In genomic region chr1:205612104-205612503, GRCh38 we compare ENCODE assay signal across 25 cellular contexts.
"Had no signal": no experiment of that assay in that cellular context is flagged by ENCODE, and none has a peak within 500 bp of the region (broad histone marks: within the 10 kb centered on the region; RNA-seq: fewer than 3 reads in every experiment).

No MANE protein-coding gene starts in this region.

- H3K27me3 ChIP-seq: adrenal gland, body of pancreas, breast epithelium, SJCRH30 had no signal

- H3K36me3 ChIP-seq: breast epithelium had no signal

- H3K27ac Mint-ChIP-seq: activated CD4-positive, alpha-beta T cell treated with anti-CD3 and anti-CD28 coated beads for 36 hours; activated CD4-positive, alpha-beta T cell treated with anti-CD3 and anti-CD28 coated beads, Interleukin-2, amount 10 ng/mL, durations not matched to agents 7 days and 5 days; activated CD8-positive, alpha-beta T cell treated with anti-CD3 and anti-CD28 coated beads, Interleukin-2, amount 10 ng/mL, durations not matched to agents 7 days and 5 days; activated naive CD4-positive, alpha-beta T cell treated with anti-CD3 and anti-CD28 coated beads, Interleukin-2, amount 10 ng/mL, durations not matched to agents 7 days and 5 days; activated T-cell treated with anti-CD3 and anti-CD28 coated beads, Interleukin-2, amount 50 U/mL, for 24 hours; T-helper 2 cell treated with Interferon-gamma antibody and Interleukin-4, amounts not matched to agents 5 μg/mL and 100 μg/mL, for 36 hours; WTC11 had no signal

- H3K4me3 ChIP-seq: adrenal gland, body of pancreas, breast epithelium, SJCRH30, SK-N-MC had no signal

- H3K9me3 ChIP-seq: adrenal gland, body of pancreas, breast epithelium, SJCRH30 had no signal

- H3K4me1 Mint-ChIP-seq: WTC11 had no signal

- H3K27me3 Mint-ChIP-seq: activated CD4-positive, alpha-beta T cell treated with anti-CD3 and anti-CD28 coated beads for 36 hours; activated CD4-positive, alpha-beta T cell treated with anti-CD3 and anti-CD28 coated beads, Interleukin-2, amount 10 ng/mL, durations not matched to agents 7 days and 5 days; activated naive CD4-positive, alpha-beta T cell treated with anti-CD3 and anti-CD28 coated beads, Interleukin-2, amount 10 ng/mL, durations not matched to agents 7 days and 5 days; activated T-cell treated with anti-CD3 and anti-CD28 coated beads, Interleukin-2, amount 50 U/mL, for 24 hours had no signal

- H3K4me3 Mint-ChIP-seq: activated CD4-positive, alpha-beta T cell treated with anti-CD3 and anti-CD28 coated beads for 36 hours; activated CD4-positive, alpha-beta T cell treated with anti-CD3 and anti-CD28 coated beads, Interleukin-2, amount 10 ng/mL, durations not matched to agents 7 days and 5 days; activated CD8-positive, alpha-beta T cell treated with anti-CD3 and anti-CD28 coated beads, Interleukin-2, amount 10 ng/mL, durations not matched to agents 7 days and 5 days; activated naive CD4-positive, alpha-beta T cell treated with anti-CD3 and anti-CD28 coated beads, Interleukin-2, amount 10 ng/mL, durations not matched to agents 7 days and 5 days; activated T-cell treated with anti-CD3 and anti-CD28 coated beads, Interleukin-2, amount 50 U/mL, for 24 hours; T-helper 2 cell treated with Interferon-gamma antibody and Interleukin-4, amounts not matched to agents 5 μg/mL and 100 μg/mL, for 36 hours; WTC11 had no signal

- FAIRE-seq: astrocyte had no signal

- H3K27ac ChIP-seq: adrenal gland, SJCRH30, SK-N-MC had no signal

- DNase-seq: activated CD4-positive, alpha-beta T cell treated with anti-CD3 and anti-CD28 coated beads for 36 hours; activated CD4-positive, alpha-beta T cell treated with anti-CD3 and anti-CD28 coated beads, Interleukin-2, amount 10 ng/mL, durations not matched to agents 7 days and 5 days; activated CD4-positive, alpha-beta T cell treated with anti-CD3 and anti-CD28 coated beads, Interleukin-2, amount 50 U/mL, for 48 hours; activated CD8-positive, alpha-beta T cell treated with anti-CD3 and anti-CD28 coated beads, Interleukin-2, amount 10 ng/mL, durations not matched to agents 7 days and 5 days; activated gamma-delta T cell treated with Interleukin-2 at 50 U/mL for 16 hours; activated naive CD4-positive, alpha-beta T cell treated with anti-CD3 and anti-CD28 coated beads, Interleukin-2, amount 10 ng/mL, durations not matched to agents 7 days and 5 days; activated T-cell treated with anti-CD3 and anti-CD28 coated beads, Interleukin-2, amount 50 U/mL, for 24 hours; adrenal gland; body of pancreas; cerebellar nuclear complex; NCI-H1105; NCI-H1417 treated with DMSO at 0.1 percent for 48 hours; NCI-H187 treated with DMSO at 0.1 percent for 48 hours; NCI-H2081; NCI-H345; NCI-H524 treated with DMSO at 0.1 percent for 48 hours; SHP77; SJCRH30 had no signal

- H3K9me3 Mint-ChIP-seq: activated CD4-positive, alpha-beta T cell treated with anti-CD3 and anti-CD28 coated beads, Interleukin-2, amount 10 ng/mL, durations not matched to agents 7 days and 5 days; activated naive CD4-positive, alpha-beta T cell treated with anti-CD3 and anti-CD28 coated beads, Interleukin-2, amount 10 ng/mL, durations not matched to agents 7 days and 5 days; activated T-cell treated with anti-CD3 and anti-CD28 coated beads, Interleukin-2, amount 50 U/mL, for 24 hours; T-helper 2 cell treated with Interferon-gamma antibody and Interleukin-4, amounts not matched to agents 5 μg/mL and 100 μg/mL, for 36 hours; WTC11 had no signal

- ATAC-seq: activated CD4-positive, CD25-positive, alpha-beta regulatory T cell treated with anti-CD3 and anti-CD28 coated beads, Interleukin-2, amount 50 U/mL, for 24 hours; activated CD8-positive, alpha-beta T cell treated with anti-CD3 and anti-CD28 coated beads, Interleukin-2, amount 10 ng/mL, durations not matched to agents 7 days and 5 days; body of pancreas; Panc1; WTC11 had no signal

- H3K4me1 ChIP-seq: breast epithelium, SJCRH30 had no signal
